1 cellular context compared by ENCODE assay signal in genomic region chr20:32072168-32072721, GRCh38.
TF ChIP-seq lines count a peak whose summit lies in the region.

No MANE protein-coding gene starts in this region.

TF ChIP-seq in HepG2, 621 proteins besides CTCF, POLR2A, EP300 and RAD21 (continues in another document):
- TF ChIP-seq MEF2D (CRISPR knock-in tag; IDR thresholded peaks at IDR 0.05) (no peak), NRL (CRISPR knock-in tag; IDR thresholded peaks at IDR 0.05; ENCODE audit: borderline replicate concordance) (no peak), HIVEP1 (CRISPR knock-in tag; IDR thresholded peaks at IDR 0.05) (no peak), SP4 (CRISPR knock-in tag; IDR thresholded peaks at IDR 0.05) (no peak), KAT7 (CRISPR knock-in tag; IDR thresholded peaks at IDR 0.05; ENCODE audit: borderline replicate concordance) (no peak), RAD51 (IDR thresholded peaks at IDR 0.05; ENCODE audit: borderline replicate concordance) (no peak), TBP (CRISPR knock-in tag; IDR thresholded peaks at IDR 0.05) (no peak), SOX5 (CRISPR knock-in tag; IDR thresholded peaks at IDR 0.05; ENCODE audit: borderline replicate concordance) (peak; percentile 35; the same call in 1 of the 2 replicates), ZNF569 (CRISPR knock-in tag; IDR thresholded peaks at IDR 0.05; ENCODE audit: borderline replicate concordance) (no peak), KIAA2018 (CRISPR knock-in tag; IDR thresholded peaks at IDR 0.05; ENCODE audit: borderline replicate concordance) (no peak), SMAD1 (CRISPR knock-in tag; IDR thresholded peaks at IDR 0.05; ENCODE audit: borderline replicate concordance, low read depth) (no peak), KAT8 (CRISPR knock-in tag; IDR thresholded peaks at IDR 0.05) (no peak), ZNF543 (CRISPR knock-in tag; IDR thresholded peaks at IDR 0.05) (no peak), NR2F6 (IDR thresholded peaks at IDR 0.05) (no peak), NR2F6 (CRISPR knock-in tag; IDR thresholded peaks at IDR 0.05) (no peak), ZNF777 (CRISPR knock-in tag; IDR thresholded peaks at IDR 0.05) (no peak), KDM5B (CRISPR knock-in tag; IDR thresholded peaks at IDR 0.05; ENCODE audit: borderline replicate concordance) (no peak), HOXA5 (CRISPR knock-in tag; IDR thresholded peaks at IDR 0.05) (no peak), ZNF180 (CRISPR knock-in tag; IDR thresholded peaks at IDR 0.05; ENCODE audit: borderline replicate concordance, low read depth) (no peak), SOX13 (IDR thresholded peaks at IDR 0.05) (no peak), SOX13 (CRISPR knock-in tag; conservative IDR thresholded peaks at IDR 0.05 in 1 of 2, IDR thresholded peaks at IDR 0.05 in 1 of 2) (peak in 1 of 2 experiments; percentile 30; a peak in 1 of 4 replicates), GFI1 (CRISPR knock-in tag; IDR thresholded peaks at IDR 0.05; ENCODE audit: borderline replicate concordance) (no peak), ZBTB20 (CRISPR knock-in tag; IDR thresholded peaks at IDR 0.05; ENCODE audit: borderline replicate concordance, low read depth) (no peak), FOXO4 (CRISPR knock-in tag; conservative IDR thresholded peaks at IDR 0.05) (no peak), ZC3H4 (CRISPR knock-in tag; IDR thresholded peaks at IDR 0.05; ENCODE audit: borderline replicate concordance) (no peak), TSC22D2 (CRISPR knock-in tag; IDR thresholded peaks at IDR 0.05; ENCODE audit: borderline replicate concordance) (no peak), TERF1 (CRISPR knock-in tag; IDR thresholded peaks at IDR 0.05) (no peak), NR3C1 (CRISPR knock-in tag; IDR thresholded peaks at IDR 0.05) (no peak), KDM3A (CRISPR knock-in tag; IDR thresholded peaks at IDR 0.05; ENCODE audit: low read depth) (no peak), ZNF501 (CRISPR knock-in tag; IDR thresholded peaks at IDR 0.05) (no peak), MAFK (conservative IDR thresholded peaks at IDR 0.05 in 1 of 2, IDR thresholded peaks at IDR 0.05 in 1 of 2; ENCODE audit: low read length in 2 of 2) (no peak), ATRX (CRISPR knock-in tag; IDR thresholded peaks at IDR 0.05; ENCODE audit: borderline replicate concordance) (no peak), ZNF770 (CRISPR knock-in tag; IDR thresholded peaks at IDR 0.05) (0 out of 2 replicates have a peak, but pooled peaks have one; percentile 22), PITX1 (CRISPR knock-in tag; IDR thresholded peaks at IDR 0.05) (no peak), MTF2 (CRISPR knock-in tag; IDR thresholded peaks at IDR 0.05; ENCODE audit: borderline replicate concordance) (no peak), ZFP1 (CRISPR knock-in tag; IDR thresholded peaks at IDR 0.05) (no peak)
- TF ChIP-seq, protein P1, sequence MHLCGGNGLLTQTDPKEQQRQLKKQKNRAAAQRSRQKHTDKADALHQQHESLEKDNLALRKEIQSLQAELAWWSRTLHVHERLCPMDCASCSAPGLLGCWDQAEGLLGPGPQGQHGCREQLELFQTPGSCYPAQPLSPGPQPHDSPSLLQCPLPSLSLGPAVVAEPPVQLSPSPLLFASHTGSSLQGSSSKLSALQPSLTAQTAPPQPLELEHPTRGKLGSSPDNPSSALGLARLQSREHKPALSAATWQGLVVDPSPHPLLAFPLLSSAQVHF (CRISPR knock-in tag; IDR thresholded peaks at IDR 0.05) = no peak
- TF ChIP-seq, protein P2, sequence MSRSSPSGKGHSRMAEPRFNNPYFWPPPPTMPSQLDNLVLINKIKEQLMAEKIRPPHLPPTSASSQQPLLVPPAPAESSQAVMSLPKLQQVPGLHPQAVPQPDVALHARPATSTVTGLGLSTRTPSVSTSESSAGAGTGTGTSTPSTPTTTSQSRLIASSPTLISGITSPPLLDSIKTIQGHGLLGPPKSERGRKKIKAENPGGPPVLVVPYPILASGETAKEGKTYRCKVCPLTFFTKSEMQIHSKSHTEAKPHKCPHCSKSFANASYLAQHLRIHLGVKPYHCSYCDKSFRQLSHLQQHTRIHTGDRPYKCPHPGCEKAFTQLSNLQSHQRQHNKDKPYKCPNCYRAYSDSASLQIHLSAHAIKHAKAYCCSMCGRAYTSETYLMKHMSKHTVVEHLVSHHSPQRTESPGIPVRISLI (CRISPR knock-in tag; IDR thresholded peaks at IDR 0.05; ENCODE audit: borderline replicate concordance) = peak; percentile 76; the same call in 1 of the 2 replicates
- TF ChIP-seq, protein P3, sequence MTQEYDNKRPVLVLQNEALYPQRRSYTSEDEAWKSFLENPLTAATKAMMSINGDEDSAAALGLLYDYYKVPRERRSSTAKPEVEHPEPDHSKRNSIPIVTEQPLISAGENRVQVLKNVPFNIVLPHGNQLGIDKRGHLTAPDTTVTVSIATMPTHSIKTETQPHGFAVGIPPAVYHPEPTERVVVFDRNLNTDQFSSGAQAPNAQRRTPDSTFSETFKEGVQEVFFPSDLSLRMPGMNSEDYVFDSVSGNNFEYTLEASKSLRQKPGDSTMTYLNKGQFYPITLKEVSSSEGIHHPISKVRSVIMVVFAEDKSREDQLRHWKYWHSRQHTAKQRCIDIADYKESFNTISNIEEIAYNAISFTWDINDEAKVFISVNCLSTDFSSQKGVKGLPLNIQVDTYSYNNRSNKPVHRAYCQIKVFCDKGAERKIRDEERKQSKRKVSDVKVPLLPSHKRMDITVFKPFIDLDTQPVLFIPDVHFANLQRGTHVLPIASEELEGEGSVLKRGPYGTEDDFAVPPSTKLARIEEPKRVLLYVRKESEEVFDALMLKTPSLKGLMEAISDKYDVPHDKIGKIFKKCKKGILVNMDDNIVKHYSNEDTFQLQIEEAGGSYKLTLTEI (CRISPR knock-in tag; conservative IDR thresholded peaks at IDR 0.05) = no peak
- TF ChIP-seq, protein P4, sequence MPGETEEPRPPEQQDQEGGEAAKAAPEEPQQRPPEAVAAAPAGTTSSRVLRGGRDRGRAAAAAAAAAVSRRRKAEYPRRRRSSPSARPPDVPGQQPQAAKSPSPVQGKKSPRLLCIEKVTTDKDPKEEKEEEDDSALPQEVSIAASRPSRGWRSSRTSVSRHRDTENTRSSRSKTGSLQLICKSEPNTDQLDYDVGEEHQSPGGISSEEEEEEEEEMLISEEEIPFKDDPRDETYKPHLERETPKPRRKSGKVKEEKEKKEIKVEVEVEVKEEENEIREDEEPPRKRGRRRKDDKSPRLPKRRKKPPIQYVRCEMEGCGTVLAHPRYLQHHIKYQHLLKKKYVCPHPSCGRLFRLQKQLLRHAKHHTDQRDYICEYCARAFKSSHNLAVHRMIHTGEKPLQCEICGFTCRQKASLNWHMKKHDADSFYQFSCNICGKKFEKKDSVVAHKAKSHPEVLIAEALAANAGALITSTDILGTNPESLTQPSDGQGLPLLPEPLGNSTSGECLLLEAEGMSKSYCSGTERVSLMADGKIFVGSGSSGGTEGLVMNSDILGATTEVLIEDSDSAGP (CRISPR knock-in tag; IDR thresholded peaks at IDR 0.05; ENCODE audit: borderline replicate concordance) = peak; percentile 47; the same call in 1 of the 2 replicates
- TF ChIP-seq, protein P5, sequence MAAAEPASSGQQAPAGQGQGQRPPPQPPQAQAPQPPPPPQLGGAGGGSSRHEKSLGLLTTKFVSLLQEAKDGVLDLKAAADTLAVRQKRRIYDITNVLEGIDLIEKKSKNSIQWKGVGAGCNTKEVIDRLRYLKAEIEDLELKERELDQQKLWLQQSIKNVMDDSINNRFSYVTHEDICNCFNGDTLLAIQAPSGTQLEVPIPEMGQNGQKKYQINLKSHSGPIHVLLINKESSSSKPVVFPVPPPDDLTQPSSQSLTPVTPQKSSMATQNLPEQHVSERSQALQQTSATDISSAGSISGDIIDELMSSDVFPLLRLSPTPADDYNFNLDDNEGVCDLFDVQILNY (CRISPR knock-in tag; conservative IDR thresholded peaks at IDR 0.05) = no peak
- TF ChIP-seq, protein P6, sequence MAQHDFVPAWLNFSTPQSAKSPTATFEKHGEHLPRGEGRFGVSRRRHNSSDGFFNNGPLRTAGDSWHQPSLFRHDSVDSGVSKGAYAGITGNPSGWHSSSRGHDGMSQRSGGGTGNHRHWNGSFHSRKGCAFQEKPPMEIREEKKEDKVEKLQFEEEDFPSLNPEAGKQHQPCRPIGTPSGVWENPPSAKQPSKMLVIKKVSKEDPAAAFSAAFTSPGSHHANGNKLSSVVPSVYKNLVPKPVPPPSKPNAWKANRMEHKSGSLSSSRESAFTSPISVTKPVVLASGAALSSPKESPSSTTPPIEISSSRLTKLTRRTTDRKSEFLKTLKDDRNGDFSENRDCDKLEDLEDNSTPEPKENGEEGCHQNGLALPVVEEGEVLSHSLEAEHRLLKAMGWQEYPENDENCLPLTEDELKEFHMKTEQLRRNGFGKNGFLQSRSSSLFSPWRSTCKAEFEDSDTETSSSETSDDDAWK (CRISPR knock-in tag; IDR thresholded peaks at IDR 0.05) = no peak
